In genomic region chr4:151559595-151559994, GRCh38 we compare ENCODE assay signal across 39 cellular contexts.
"Had no signal": no experiment of that assay in that cellular context is flagged by ENCODE, and none has a peak within 500 bp of the region (broad histone marks: within the 10 kb centered on the region; RNA-seq: fewer than 3 reads in every experiment).

No MANE protein-coding gene starts in this region.

- H3K4me1 ChIP-seq: ascending aorta, breast epithelium had no signal

- H3K36me3 Mint-ChIP-seq: activated naive CD4-positive, alpha-beta T cell treated with anti-CD3 and anti-CD28 coated beads, Interleukin-2, amount 10 ng/mL, durations not matched to agents 7 days and 5 days; activated naive CD4-positive, alpha-beta T cell treated with anti-CD3 and anti-CD28 coated beads, Interleukin-2, amount 50 U/mL, for 24 hours; activated naive CD4-positive, alpha-beta T cell treated with anti-CD3 and anti-CD28 coated beads, Interleukin-2, amount 50 U/mL, for 72 hours; activated naive CD8-positive, alpha-beta T cell; activated naive CD8-positive, alpha-beta T cell treated with anti-CD3 and anti-CD28 coated beads for 36 hours; activated naive CD8-positive, alpha-beta T cell treated with anti-CD3 and anti-CD28 coated beads, Interleukin-2, amount 10 ng/mL, durations not matched to agents 7 days and 5 days; brain had no signal

- DNase-seq: activated effector memory CD4-positive, alpha-beta T cell treated with anti-CD3 and anti-CD28 coated beads, Interleukin-2, amount 50 U/mL, for 16 hours; activated effector memory CD4-positive, alpha-beta T cell treated with Interleukin-2 at 50 U/mL for 16 hours; activated gamma-delta T cell; activated gamma-delta T cell treated with Interleukin-2 at 50 U/mL for 16 hours; activated naive CD4-positive, alpha-beta T cell; activated naive CD4-positive, alpha-beta T cell treated with anti-CD3 and anti-CD28 coated beads for 36 hours; activated naive CD4-positive, alpha-beta T cell treated with anti-CD3 and anti-CD28 coated beads, Interleukin-2, amount 10 ng/mL, durations not matched to agents 7 days and 5 days; activated naive CD4-positive, alpha-beta T cell treated with anti-CD3 and anti-CD28 coated beads, Interleukin-2, amount 50 U/mL, for 16 hours; activated naive CD4-positive, alpha-beta T cell treated with Interleukin-2 at 50 U/mL for 16 hours; activated naive CD8-positive, alpha-beta T cell treated with anti-CD3 and anti-CD28 coated beads for 36 hours; activated naive CD8-positive, alpha-beta T cell treated with anti-CD3 and anti-CD28 coated beads, Interleukin-2, amount 10 ng/mL, durations not matched to agents 7 days and 5 days; activated naive CD8-positive, alpha-beta T cell treated with anti-CD3 and anti-CD28 coated beads, Interleukin-2, amount 50 U/mL, for 24 hours; activated T-cell treated with anti-CD3 and anti-CD28 coated beads, Interleukin-2, amount 50 U/mL, for 24 hours; activated T-cell treated with anti-CD3 and anti-CD28 coated beads, Interleukin-2, amount 50 U/mL, for 4 hours; activated T-cell treated with anti-CD3 and anti-CD28 coated beads, Interleukin-2, amount 50 U/mL, for 48 hours; activated T-cell treated with anti-CD3 and anti-CD28 coated beads, Interleukin-2, amount 50 U/mL, for 72 hours; adrenal gland; amniotic stem cell; amygdala; anterior cingulate cortex; aorta; body of pancreas; brain microvascular endothelial cell; caudate nucleus; central memory CD4-positive, alpha-beta T cell; cerebellar nuclear complex had no signal

- H3K4me1 Mint-ChIP-seq: activated naive CD4-positive, alpha-beta T cell treated with anti-CD3 and anti-CD28 coated beads, Interleukin-2, amount 10 ng/mL, durations not matched to agents 7 days and 5 days; activated T-helper 17 cell treated with anti-CD3 and anti-CD28 coated beads, Interleukin-2, amount 50 U/mL, for 72 hours; central memory CD8-positive, alpha-beta T cell had no signal

- H3K9me3 Mint-ChIP-seq: activated naive CD4-positive, alpha-beta T cell treated with anti-CD3 and anti-CD28 coated beads for 36 hours; activated naive CD4-positive, alpha-beta T cell treated with anti-CD3 and anti-CD28 coated beads, Interleukin-2, amount 10 ng/mL, durations not matched to agents 7 days and 5 days; activated naive CD4-positive, alpha-beta T cell treated with anti-CD3 and anti-CD28 coated beads, Interleukin-2, amount 50 U/mL, for 24 hours; activated naive CD4-positive, alpha-beta T cell treated with anti-CD3 and anti-CD28 coated beads, Interleukin-2, amount 50 U/mL, for 72 hours; activated naive CD8-positive, alpha-beta T cell treated with anti-CD3 and anti-CD28 coated beads for 36 hours; activated naive CD8-positive, alpha-beta T cell treated with anti-CD3 and anti-CD28 coated beads, Interleukin-2, amount 10 ng/mL, durations not matched to agents 7 days and 5 days; activated naive CD8-positive, alpha-beta T cell treated with anti-CD3 and anti-CD28 coated beads, Interleukin-2, amount 50 U/mL, for 24 hours; activated T-cell treated with anti-CD3 and anti-CD28 coated beads, Interleukin-2, amount 50 U/mL, for 24 hours; activated T-cell treated with anti-CD3 and anti-CD28 coated beads, Interleukin-2, amount 50 U/mL, for 4 hours; activated T-cell treated with anti-CD3 and anti-CD28 coated beads, Interleukin-2, amount 50 U/mL, for 72 hours; activated T-helper 1 cell treated with anti-CD3 and anti-CD28 coated beads, Interleukin-12 subunit alpha, Interleukin-12 subunit beta, Interleukin-2, Interleukin-4 antibody, amounts not matched to agents 30 ng/mL and 10 ng/mL and 1 ng/mL, durations not matched to agents 14 hours and 24 hours and 36 hours; activated T-helper 17 cell treated with anti-CD3 and anti-CD28 coated beads, Interleukin-2, amount 50 U/mL, for 72 hours; activated T-helper 2 cell treated with anti-CD3 and anti-CD28 coated beads, Interferon-gamma antibody, Interleukin-2, Interleukin-4, amounts not matched to agents 10 μg/mL and 5 μg/mL and 100 μg/mL, durations not matched to agents 14 hours and 24 hours and 36 hours; central memory CD8-positive, alpha-beta T cell had no signal

- H3K4me3 ChIP-seq: adrenal gland, ascending aorta, body of pancreas, breast epithelium, cardiac muscle cell had no signal

- FAIRE-seq: astrocyte, bronchial epithelial cell had no signal

- H3K27me3 Mint-ChIP-seq: activated naive CD4-positive, alpha-beta T cell treated with anti-CD3 and anti-CD28 coated beads, Interleukin-2, amount 10 ng/mL, durations not matched to agents 7 days and 5 days had no signal

- H3K27me3 ChIP-seq: adrenal gland, ascending aorta, body of pancreas, brain microvascular endothelial cell, breast epithelium, cardiac muscle cell had no signal

- H3K4me3 Mint-ChIP-seq: activated naive CD4-positive, alpha-beta T cell treated with anti-CD3 and anti-CD28 coated beads for 36 hours; activated naive CD4-positive, alpha-beta T cell treated with anti-CD3 and anti-CD28 coated beads, Interleukin-2, amount 10 ng/mL, durations not matched to agents 7 days and 5 days; activated naive CD4-positive, alpha-beta T cell treated with anti-CD3 and anti-CD28 coated beads, Interleukin-2, amount 50 U/mL, for 24 hours; activated naive CD8-positive, alpha-beta T cell; activated naive CD8-positive, alpha-beta T cell treated with anti-CD3 and anti-CD28 coated beads for 36 hours; activated naive CD8-positive, alpha-beta T cell treated with anti-CD3 and anti-CD28 coated beads, Interleukin-2, amount 10 ng/mL, durations not matched to agents 7 days and 5 days; activated naive CD8-positive, alpha-beta T cell treated with anti-CD3 and anti-CD28 coated beads, Interleukin-2, amount 50 U/mL, for 24 hours; activated T-cell treated with anti-CD3 and anti-CD28 coated beads, Interleukin-2, amount 50 U/mL, for 24 hours; activated T-cell treated with anti-CD3 and anti-CD28 coated beads, Interleukin-2, amount 50 U/mL, for 4 hours; activated T-cell treated with anti-CD3 and anti-CD28 coated beads, Interleukin-2, amount 50 U/mL, for 72 hours; activated T-helper 1 cell treated with anti-CD3 and anti-CD28 coated beads, Interleukin-12 subunit alpha, Interleukin-12 subunit beta, Interleukin-2, Interleukin-4 antibody, amounts not matched to agents 30 ng/mL and 10 ng/mL and 1 ng/mL, durations not matched to agents 14 hours and 24 hours and 36 hours; activated T-helper 17 cell treated with anti-CD3 and anti-CD28 coated beads, Interleukin-2, amount 50 U/mL, for 72 hours; brain; central memory CD8-positive, alpha-beta T cell had no signal

- H3K27ac Mint-ChIP-seq: activated naive CD4-positive, alpha-beta T cell treated with anti-CD3 and anti-CD28 coated beads for 36 hours; activated naive CD4-positive, alpha-beta T cell treated with anti-CD3 and anti-CD28 coated beads, Interleukin-2, amount 10 ng/mL, durations not matched to agents 7 days and 5 days; activated naive CD4-positive, alpha-beta T cell treated with anti-CD3 and anti-CD28 coated beads, Interleukin-2, amount 50 U/mL, for 24 hours; activated naive CD4-positive, alpha-beta T cell treated with anti-CD3 and anti-CD28 coated beads, Interleukin-2, amount 50 U/mL, for 72 hours; activated naive CD8-positive, alpha-beta T cell; activated naive CD8-positive, alpha-beta T cell treated with anti-CD3 and anti-CD28 coated beads for 36 hours; activated naive CD8-positive, alpha-beta T cell treated with anti-CD3 and anti-CD28 coated beads, Interleukin-2, amount 10 ng/mL, durations not matched to agents 7 days and 5 days; activated naive CD8-positive, alpha-beta T cell treated with anti-CD3 and anti-CD28 coated beads, Interleukin-2, amount 50 U/mL, for 24 hours; activated T-cell treated with anti-CD3 and anti-CD28 coated beads, Interleukin-2, amount 50 U/mL, for 24 hours; activated T-cell treated with anti-CD3 and anti-CD28 coated beads, Interleukin-2, amount 50 U/mL, for 72 hours; activated T-helper 1 cell treated with anti-CD3 and anti-CD28 coated beads, Interleukin-12 subunit alpha, Interleukin-12 subunit beta, Interleukin-2, Interleukin-4 antibody, amounts not matched to agents 30 ng/mL and 10 ng/mL and 1 ng/mL, durations not matched to agents 14 hours and 24 hours and 36 hours; activated T-helper 17 cell treated with anti-CD3 and anti-CD28 coated beads, Interleukin-2, amount 50 U/mL, for 72 hours; activated T-helper 2 cell treated with anti-CD3 and anti-CD28 coated beads, Interferon-gamma antibody, Interleukin-2, Interleukin-4, amounts not matched to agents 10 μg/mL and 5 μg/mL and 100 μg/mL, durations not matched to agents 14 hours and 24 hours and 36 hours; brain had no signal

- H3K9me3 ChIP-seq: adrenal gland, ascending aorta, body of pancreas, breast epithelium had no signal

- ATAC-seq: activated naive CD4-positive, alpha-beta T cell treated with anti-CD3 and anti-CD28 coated beads, Interleukin-2, amount 50 U/mL, for 72 hours; activated naive CD8-positive, alpha-beta T cell treated with anti-CD3 and anti-CD28 coated beads, Interleukin-2, amount 50 U/mL, for 24 hours; activated T-cell treated with anti-CD3 and anti-CD28 coated beads, Interleukin-2, amount 50 U/mL, for 4 hours; activated T-cell treated with anti-CD3 and anti-CD28 coated beads, Interleukin-2, amount 50 U/mL, for 72 hours; activated T-helper 17 cell treated with anti-CD3 and anti-CD28 coated beads, Interleukin-2, amount 50 U/mL, for 72 hours; body of pancreas had no signal

- H3K36me3 ChIP-seq: adrenal gland, ascending aorta, brain microvascular endothelial cell, breast epithelium, cardiac muscle cell had no signal

- H3K27ac ChIP-seq: adrenal gland, ascending aorta, body of pancreas, brain microvascular endothelial cell, breast epithelium, cardiac muscle cell had no signal
